ENCODE assay signal across 19 cellular contexts in the genomic region with DNA sequence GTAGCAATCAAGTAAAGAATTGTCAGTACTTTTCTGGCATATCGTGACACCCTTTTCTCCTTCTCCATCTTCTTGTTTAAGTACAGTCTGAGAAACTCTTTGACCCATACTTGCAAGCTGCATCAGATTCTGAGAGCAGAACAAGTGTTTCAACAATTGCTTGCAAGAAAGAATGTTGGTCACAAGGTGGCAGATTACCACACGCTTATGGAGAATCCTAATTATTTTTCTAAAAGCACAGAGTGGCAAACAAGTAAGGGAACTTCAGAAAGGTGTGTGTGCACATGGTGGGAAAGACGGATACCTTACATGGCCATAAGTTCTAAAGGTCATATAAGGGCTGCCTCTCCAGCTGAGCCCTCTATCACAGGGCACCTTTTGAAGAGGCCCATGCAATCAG.
A peak's percentile ranks its signal among the peaks of the same experiment; 100 is the strongest.
DNase-seq lines count a peak whose midpoint lies in the region; ATAC-seq and TF ChIP-seq lines count a peak whose summit lies in the region.
"Had no signal": no experiment of that assay in that cellular context is flagged by ENCODE, and none has a peak within 500 bp of the region (broad histone marks: within the 10 kb centered on the region; RNA-seq: fewer than 3 reads in every experiment).

No MANE protein-coding gene starts in this region.

- H3K27ac ChIP-seq in RWPE2 (ENCODE audit: poor library complexity, severe bottlenecking) (no peak overlapping the region), fibroblast of lung (ENCODE audit: insufficient read depth, low read length) (no peak overlapping the region)
- H3K27ac ChIP-seq: A549, left lung had no signal

- no peak for ATAC-seq in RWPE2 (ENCODE audit: low read depth)
- ATAC-seq: A549, left lung, SK-N-SH treated with all-trans-retinoic acid at 6 μM for 48 hours had no signal

- H3K9ac ChIP-seq in fibroblast of lung (ENCODE audit: insufficient read depth, low read length), result no peak overlapping the region

- H3K4me1 Mint-ChIP-seq in CD14-positive monocyte, result no peaks in the 10 kb centered on the region
- H3K4me1 Mint-ChIP-seq: activated B cell treated with CpG ODN at 0.5 μM for 24 hours had no signal

- intact Hi-C loops in CD14-positive monocyte (cut with micrococcal nuclease), result no loop called here

- H3K9me3 ChIP-seq in RWPE2 (ENCODE audit: severe bottlenecking) (no peaks in the 10 kb centered on the region), fibroblast of lung (ENCODE audit: control insufficient read depth, insufficient read depth, low read depth, low read length) (no peaks in the 10 kb centered on the region)
- H3K9me3 ChIP-seq: A549, left lung had no signal

- no peak overlapping the region for H3K27ac Mint-ChIP-seq in CD14-positive monocyte
- H3K27ac Mint-ChIP-seq: activated B cell treated with CpG ODN at 0.5 μM for 24 hours; dendritic cell treated with granulocyte-macrophage colony-stimulating factor and Interleukin-4, amounts not matched to agents 40 ng/mL and 50 ng/mL, for 4 days had no signal

- TF ChIP-seq CTCF in RWPE2 (IDR thresholded peaks at IDR 0.05; ENCODE audit: poor library complexity, severe bottlenecking) (peak; percentile 30), fibroblast of lung (conservative IDR thresholded peaks at IDR 0.05 in 1 of 2, IDR thresholded peaks at IDR 0.05 in 1 of 2; ENCODE audit: low read depth in 1 of 2, low read length in 2 of 2) (peak; percentile 24 to 28), CD14-positive monocyte (IDR thresholded peaks at IDR 0.05) (no peak)

- H2AFZ ChIP-seq in fibroblast of lung (ENCODE audit: low read length), result no peak overlapping the region

- H4K20me1 ChIP-seq in fibroblast of lung (ENCODE audit: control insufficient read depth, extremely low read depth, insufficient read depth, low read length), result no peaks in the 10 kb centered on the region

- H3K79me2 ChIP-seq in fibroblast of lung (ENCODE audit: control insufficient read depth, insufficient read depth, low read length), result no peaks in the 10 kb centered on the region

- H3K4me3 Mint-ChIP-seq in CD14-positive monocyte, result no peak overlapping the region
- H3K4me3 Mint-ChIP-seq: activated B cell treated with CpG ODN at 0.5 μM for 24 hours; dendritic cell treated with granulocyte-macrophage colony-stimulating factor and Interleukin-4, amounts not matched to agents 40 ng/mL and 50 ng/mL, for 4 days had no signal

- H3K4me1 ChIP-seq in RWPE2 (ENCODE audit: insufficient read depth, poor library complexity, severe bottlenecking), result no peaks in the 10 kb centered on the region
- no peaks in the 10 kb centered on the region for H3K4me1 ChIP-seq in fibroblast of lung (ENCODE audit: control insufficient read depth, extremely low read depth, insufficient read depth, low read length)
- H3K4me1 ChIP-seq: A549, left lung had no signal

- peaks cover 2 to 4% (median 3%) of the 10 kb centered on the region in 3 donors for H3K27me3 Mint-ChIP-seq in CD14-positive monocyte (ENCODE audit: low read depth in 3 of 3)
- H3K27me3 Mint-ChIP-seq: activated B cell treated with CpG ODN at 0.5 μM for 24 hours had no signal

- no peaks in the 10 kb centered on the region for H3K27me3 ChIP-seq in RWPE2 (ENCODE audit: insufficient read depth, poor library complexity, severe bottlenecking)
- no peaks in the 10 kb centered on the region for H3K27me3 ChIP-seq in fibroblast of lung (ENCODE audit: control insufficient read depth, insufficient read depth, low read length)
- H3K27me3 ChIP-seq: left lung had no signal

- no peak overlapping the region for H3K4me3 ChIP-seq in RWPE2 (ENCODE audit: severe bottlenecking)
- no peak overlapping the region for H3K4me3 ChIP-seq in fibroblast of lung (replicated peaks in 1 of 4; ENCODE audit: control extremely low read depth in 1 of 4, insufficient read depth in 1 of 4, low read depth in 3 of 4, low read length in 4 of 4)
- H3K4me3 ChIP-seq: A549, left lung had no signal

- DNase-seq in NCI-H82 treated with DMSO at 0.1 percent for 48 hours (lab: John Stamatoyannopoulos, UW; ENCODE audit: unreplicated experiment) (peak; percentile 49), NCI-H82 (lab: John Stamatoyannopoulos, UW) (no peak), RWPE2 (ENCODE audit: low spot score) (no peak), fibroblast of lung (ENCODE audit: low read depth in 2 of 2) (peak; percentile 36 to 37), renal cortical epithelial cell (ENCODE audit: low read depth) (peak; percentile 50), CD14-positive monocyte (ENCODE audit: low spot score) (no peak)
- DNase-seq in activated CD4-positive, alpha-beta T cell treated with anti-CD3 and anti-CD28 coated beads, Interleukin-2, amount 50 U/mL, for 1 hour, result no peak
- DNase-seq in activated T-cell treated with anti-CD3 and anti-CD28 coated beads, Interleukin-2, amount 50 U/mL, for 1 hour, result no peak
- DNase-seq: activated B cell treated with CpG ODN at 0.5 μM for 24 hours, DMS79, glutamatergic neuron, H7, left lung, MV-4-11, NCI-H510A treated with DMSO at 0.1 percent for 48 hours, occipital lobe had no signal

- no peak overlapping the region for H3K4me2 ChIP-seq in fibroblast of lung (ENCODE audit: extremely low read depth, insufficient read depth, low read length)
- H3K4me2 ChIP-seq: A549 had no signal

- no peaks in the 10 kb centered on the region for H3K36me3 ChIP-seq in RWPE2 (ENCODE audit: low read depth)
- no peaks in the 10 kb centered on the region for H3K36me3 ChIP-seq in fibroblast of lung (ENCODE audit: control insufficient read depth, insufficient read depth, low read length)
- H3K36me3 ChIP-seq: left lung had no signal

- H3K36me3 Mint-ChIP-seq in CD14-positive monocyte, result no peaks in the 10 kb centered on the region

- H3K9me3 Mint-ChIP-seq in CD14-positive monocyte, result peaks cover 0 to 3% (median 0%) of the 10 kb centered on the region in 7 donors
- H3K9me3 Mint-ChIP-seq: activated B cell treated with CpG ODN at 0.5 μM for 24 hours; dendritic cell treated with granulocyte-macrophage colony-stimulating factor and Interleukin-4, amounts not matched to agents 40 ng/mL and 50 ng/mL, for 4 days had no signal

Comparison
In these comparisons a context has a peak if more than half of its experiments do, and no peak if none do; other contexts are left out.
1. DNase-seq: peak in NCI-H82 treated with DMSO at 0.1 percent for 48 hours (single experiment), fibroblast of lung (2 of 2) and renal cortical epithelial cell (single experiment); none in NCI-H82 (single experiment), RWPE2 (single experiment), activated CD4-positive, alpha-beta T cell treated with anti-CD3 and anti-CD28 coated beads, Interleukin-2, amount 50 U/mL, for 1 hour (single experiment), activated T-cell treated with anti-CD3 and anti-CD28 coated beads, Interleukin-2, amount 50 U/mL, for 1 hour (single experiment) and CD14-positive monocyte (single experiment).